ENCODE assay signal across 8 cellular contexts in genomic region chr19:42450314-42450934, GRCh38. TPM values are rescaled to one million over a fixed set of nuclear protein-coding genes. Genes with fewer than 3 reads are reported as not detected.
DNase-seq lines count a peak whose midpoint lies in the region; ATAC-seq and TF ChIP-seq lines count a peak whose summit lies in the region.

No MANE protein-coding gene starts in this region.

- H3K14ac ChIP-seq in H9 (ENCODE audit: insufficient read depth, low read length): no peak overlapping the region

- no peak overlapping the region for H2BK20ac ChIP-seq in H9 (ENCODE audit: low read depth, low read length, poor library complexity, severe bottlenecking)

- H2AK5ac ChIP-seq in H9 (ENCODE audit: insufficient read length, low read length): no peak overlapping the region

- no peak overlapping the region for H2BK12ac ChIP-seq in H9 (ENCODE audit: insufficient read length, low read depth, low read length)

- H3K27me3 ChIP-seq in DOHH2 (ENCODE audit: control insufficient read depth, low read length) (no peaks in the 10 kb centered on the region; the same call in 1 of the 2 replicates), H9 (ENCODE audit: insufficient read depth, low read length) (no peaks in the 10 kb centered on the region), left ventricle myocardium inferior (ENCODE audit: low read depth) (peaks cover 7% of the 10 kb centered on the region)

- H3K4me1 ChIP-seq in DOHH2 (ENCODE audit: control insufficient read depth, low read length): peaks cover 19% of the 10 kb centered on the region
- peaks cover 2% of the 10 kb centered on the region; the same call in 1 of the 2 replicates for H3K4me1 ChIP-seq in H9 (ENCODE audit: insufficient read depth, low read length)
- H3K4me1 ChIP-seq in left ventricle myocardium inferior: peaks cover 18% of the 10 kb centered on the region

- intact Hi-C loops in left ventricle myocardium inferior (cut with micrococcal nuclease): loop anchor here (5.0 kb wide), 1 partner anchor 77 kb away; the partner anchor contains the start of gene CEACAM1

- H3K36me3 Mint-ChIP-seq in H9 (ENCODE audit: insufficient read depth in 1 of 3, low read depth in 3 of 3): no peaks in the 10 kb centered on the region

- no CpG with 5 or more reads among the region's 3 CpGs for WGBS in H9 (ENCODE audit: extremely low coverage, insufficient read length, low lambda C conversion rate)

- no peak overlapping the region for H3K4ac ChIP-seq in H9 (ENCODE audit: low read depth, low read length)

- no peak overlapping the region for H3K4me3 Mint-ChIP-seq in H9

- H4K20me1 ChIP-seq in DOHH2 (ENCODE audit: control insufficient read depth, insufficient read depth, low read depth, low read length) (no peaks in the 10 kb centered on the region), H9 (ENCODE audit: control insufficient read depth, insufficient read depth, insufficient read length) (no peaks in the 10 kb centered on the region)

- no peak overlapping the region for H4K5ac ChIP-seq in H9 (ENCODE audit: insufficient read length, low read depth, low read length)

- H3K9me3 ChIP-seq in DOHH2 (ENCODE audit: control insufficient read depth, insufficient read depth, low read length): no peaks in the 10 kb centered on the region
- H3K9me3 ChIP-seq in H9 (ENCODE audit: control insufficient read depth, low read depth, low read length): no peaks in the 10 kb centered on the region
- no peaks in the 10 kb centered on the region for H3K9me3 ChIP-seq in left ventricle myocardium inferior (replicated peaks)

- TF ChIP-seq CTCF in DOHH2 (IDR thresholded peaks at IDR 0.05; ENCODE audit: low read depth, low read length, poor library complexity, severe bottlenecking): peak; percentile 86
- TF ChIP-seq CTCF in H9 (conservative IDR thresholded peaks at IDR 0.05): peak; percentile 95
- TF ChIP-seq CTCF in left ventricle myocardium inferior (IDR thresholded peaks at IDR 0.05; ENCODE audit: borderline replicate concordance): peak; percentile 92
- TF ChIP-seq CTCF in retinal pigment epithelial cell (conservative IDR thresholded peaks at IDR 0.05; ENCODE audit: low read depth, low read length): peak; percentile 85

- H4K8ac ChIP-seq in H9 (replicated peaks; ENCODE audit: insufficient read length, low read depth, low read length): no peak overlapping the region

- peaks cover 1% of the 10 kb centered on the region for H3K27me3 Mint-ChIP-seq in H9 (ENCODE audit: low read depth)

- H3K4me2 ChIP-seq in DOHH2 (ENCODE audit: low read length): peak overlapping the region; percentile 39
- no peak overlapping the region for H3K4me2 ChIP-seq in H9 (ENCODE audit: insufficient read depth, insufficient read length, low read length)

- H2BK15ac ChIP-seq in H9 (ENCODE audit: low read depth, low read length): no peak overlapping the region

- DNase-seq in H9 (peak; percentile 76), NCI-H128 (lab: John Stamatoyannopoulos, UW; ENCODE audit: unreplicated experiment) (peak; percentile 39), T-helper 1 cell (peak; percentile 47 to 90 (median 74)), amniotic stem cell (lab: John Stamatoyannopoulos, UW) (peak; percentile 43), left ventricle myocardium inferior (peak; percentile 64), retinal pigment epithelial cell (ENCODE audit: low read depth) (peak; percentile 55)

- no peak overlapping the region for H3K27ac Mint-ChIP-seq in H9

- no peaks in the 10 kb centered on the region for H3K79me2 ChIP-seq in DOHH2 (ENCODE audit: control insufficient read depth, low read length)
- H3K79me2 ChIP-seq in H9 (ENCODE audit: insufficient read depth, low read length): no peaks in the 10 kb centered on the region

- no peaks in the 10 kb centered on the region for H3K9me2 ChIP-seq in DOHH2 (replicated peaks; ENCODE audit: control insufficient read depth, low read length)

- H3T11ph ChIP-seq in H9 (ENCODE audit: low read length): no peak overlapping the region

- no peaks in the 10 kb centered on the region for H3K23me2 ChIP-seq in H9 (ENCODE audit: insufficient read length, low read depth, low read length, poor library complexity, severe bottlenecking)

- H3K18ac ChIP-seq in H9 (ENCODE audit: insufficient read length, low read depth, low read length): no peak overlapping the region

- no peak overlapping the region for H2BK5ac ChIP-seq in H9 (ENCODE audit: insufficient read length, low read length)

- no peaks in the 10 kb centered on the region for H3K9me3 Mint-ChIP-seq in H9

- H3F3A ChIP-seq in DOHH2 (ENCODE audit: control insufficient read depth, insufficient read depth): no peaks in the 10 kb centered on the region

- H2BK120ac ChIP-seq in H9 (ENCODE audit: low read depth, low read length, poor library complexity, severe bottlenecking): no peak overlapping the region

- H3K27ac ChIP-seq in DOHH2 (ENCODE audit: low read depth, low read length): no peak overlapping the region
- H3K27ac ChIP-seq in H9 (ENCODE audit: insufficient read length, low read depth, low read length): no peak overlapping the region
- H3K27ac ChIP-seq in left ventricle myocardium inferior (replicated peaks): peak overlapping the region; percentile 60

- H3K9ac ChIP-seq in H9 (ENCODE audit: extremely low read depth, insufficient read length, low read length): no peak overlapping the region

- peaks cover 19% of the 10 kb centered on the region in 2 experiments for H3K4me1 Mint-ChIP-seq in H9

- H3K56ac ChIP-seq in H9 (ENCODE audit: insufficient read length, low read depth, low read length): no peak overlapping the region

- no peak for ATAC-seq in HG02884 (IDR thresholded peaks at IDR 0.05; ENCODE audit: unreplicated experiment)

- H3K4me3 ChIP-seq in DOHH2 (ENCODE audit: low read length) (no peak overlapping the region), left ventricle myocardium inferior (no peak overlapping the region), retinal pigment epithelial cell (ENCODE audit: low read length) (no peak overlapping the region)

- H4K91ac ChIP-seq in H9 (ENCODE audit: insufficient read length, low read depth, low read length): no peak overlapping the region

- no peaks in the 10 kb centered on the region for H3K79me1 ChIP-seq in H9 (ENCODE audit: insufficient read depth, low read depth, low read length, poor library complexity, severe bottlenecking)

- no peaks in the 10 kb centered on the region for H3K36me3 ChIP-seq in DOHH2 (ENCODE audit: control insufficient read depth, low read length)
- no peaks in the 10 kb centered on the region for H3K36me3 ChIP-seq in left ventricle myocardium inferior

- H2AFZ ChIP-seq in H9 (ENCODE audit: low read length): no peak overlapping the region

- no peak overlapping the region for H3K23ac ChIP-seq in H9 (ENCODE audit: insufficient read length, low read depth, low read length)

RNA-seq across cellular contexts. Expression of gene CXCL17, which starts 7.7 kb away (rescaled TPM):
- not detected in 2 replicates for total RNA-seq in H9 (2021)
- total RNA-seq in left ventricle myocardium inferior: not detected

RNA-seq across cellular contexts. Expression of gene LIPE, which starts 23.2 kb away (rescaled TPM):
- total RNA-seq in H9 (2021) (5.7 and 6.3 TPM in 2 replicates), left ventricle myocardium inferior (55.8 TPM)
